ENCODE assay signal across 1 cellular context in genomic region chr1:14301704-14302024, GRCh38.
TF ChIP-seq lines count a peak whose summit lies in the region.

No MANE protein-coding gene starts in this region.

TF ChIP-seq in K562, 482 proteins besides CTCF, POLR2A, EP300 and RAD21 (continued from another document):
- TF ChIP-seq ZBTB5 (IDR thresholded peaks at IDR 0.05) = no peak
- TF ChIP-seq ZFP36 (IDR thresholded peaks at IDR 0.05; ENCODE audit: low read depth, low read length, partially characterized antibody) = peak; percentile 74
- no peak for TF ChIP-seq ZNF644 (tag; IDR thresholded peaks at IDR 0.05; ENCODE audit: low read depth)
- no peak for TF ChIP-seq ZNF134 (CRISPR knock-in tag; conservative IDR thresholded peaks at IDR 0.05)
- no peak for TF ChIP-seq MLLT1 (IDR thresholded peaks at IDR 0.05)
- peak; percentile 71 for TF ChIP-seq RBM25 (IDR thresholded peaks at IDR 0.05; ENCODE audit: low read depth, low read length, severe bottlenecking)
- TF ChIP-seq MYNN (IDR thresholded peaks at IDR 0.05) = no peak
- no peak for TF ChIP-seq MYNN (CRISPR knock-in tag; IDR thresholded peaks at IDR 0.05)
- TF ChIP-seq ZNF586 (CRISPR knock-in tag; conservative IDR thresholded peaks at IDR 0.05) = no peak
- no peak for TF ChIP-seq XRCC5 (IDR thresholded peaks at IDR 0.05; ENCODE audit: low read depth, low read length)
- no peak for TF ChIP-seq ZNF318 (IDR thresholded peaks at IDR 0.05; ENCODE audit: borderline replicate concordance in 1 of 2, low read depth in 1 of 2)
